In the genomic region with DNA sequence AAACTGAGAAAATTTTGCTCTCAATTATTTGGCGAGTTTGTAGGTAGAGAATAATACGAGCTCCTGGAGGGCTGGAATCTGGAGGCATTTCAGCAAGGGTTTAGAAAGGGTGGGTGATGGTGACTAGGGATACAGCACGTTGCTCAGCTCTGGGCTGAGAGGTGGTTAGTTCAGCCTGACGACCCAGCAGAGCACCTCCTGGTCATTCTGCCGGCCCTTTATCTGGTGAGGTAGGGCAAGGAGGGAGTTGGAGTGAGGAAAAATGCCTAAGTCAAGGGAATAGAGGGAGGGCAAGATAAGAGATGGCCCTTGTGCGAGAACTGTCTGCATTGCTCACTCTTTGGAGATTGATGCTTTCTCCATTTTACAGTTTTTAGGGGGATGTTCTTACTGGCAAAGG, we compare ENCODE assay signal across 1 cellular context.
TF ChIP-seq lines count a peak whose summit lies in the region.

No MANE protein-coding gene starts in this region.

TF ChIP-seq in K562, 482 proteins besides CTCF, POLR2A, EP300 and RAD21:
- TF ChIP-seq MEIS2 (IDR thresholded peaks at IDR 0.05; ENCODE audit: partially characterized antibody) = peak; percentile 14
- TF ChIP-seq, protein P1, sequence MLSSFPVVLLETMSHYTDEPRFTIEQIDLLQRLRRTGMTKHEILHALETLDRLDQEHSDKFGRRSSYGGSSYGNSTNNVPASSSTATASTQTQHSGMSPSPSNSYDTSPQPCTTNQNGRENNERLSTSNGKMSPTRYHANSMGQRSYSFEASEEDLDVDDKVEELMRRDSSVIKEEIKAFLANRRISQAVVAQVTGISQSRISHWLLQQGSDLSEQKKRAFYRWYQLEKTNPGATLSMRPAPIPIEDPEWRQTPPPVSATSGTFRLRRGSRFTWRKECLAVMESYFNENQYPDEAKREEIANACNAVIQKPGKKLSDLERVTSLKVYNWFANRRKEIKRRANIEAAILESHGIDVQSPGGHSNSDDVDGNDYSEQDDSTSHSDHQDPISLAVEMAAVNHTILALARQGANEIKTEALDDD (IDR thresholded peaks at IDR 0.05) = peak; percentile 51; the same call in 1 of the 2 replicates
- TF ChIP-seq, protein P2, sequence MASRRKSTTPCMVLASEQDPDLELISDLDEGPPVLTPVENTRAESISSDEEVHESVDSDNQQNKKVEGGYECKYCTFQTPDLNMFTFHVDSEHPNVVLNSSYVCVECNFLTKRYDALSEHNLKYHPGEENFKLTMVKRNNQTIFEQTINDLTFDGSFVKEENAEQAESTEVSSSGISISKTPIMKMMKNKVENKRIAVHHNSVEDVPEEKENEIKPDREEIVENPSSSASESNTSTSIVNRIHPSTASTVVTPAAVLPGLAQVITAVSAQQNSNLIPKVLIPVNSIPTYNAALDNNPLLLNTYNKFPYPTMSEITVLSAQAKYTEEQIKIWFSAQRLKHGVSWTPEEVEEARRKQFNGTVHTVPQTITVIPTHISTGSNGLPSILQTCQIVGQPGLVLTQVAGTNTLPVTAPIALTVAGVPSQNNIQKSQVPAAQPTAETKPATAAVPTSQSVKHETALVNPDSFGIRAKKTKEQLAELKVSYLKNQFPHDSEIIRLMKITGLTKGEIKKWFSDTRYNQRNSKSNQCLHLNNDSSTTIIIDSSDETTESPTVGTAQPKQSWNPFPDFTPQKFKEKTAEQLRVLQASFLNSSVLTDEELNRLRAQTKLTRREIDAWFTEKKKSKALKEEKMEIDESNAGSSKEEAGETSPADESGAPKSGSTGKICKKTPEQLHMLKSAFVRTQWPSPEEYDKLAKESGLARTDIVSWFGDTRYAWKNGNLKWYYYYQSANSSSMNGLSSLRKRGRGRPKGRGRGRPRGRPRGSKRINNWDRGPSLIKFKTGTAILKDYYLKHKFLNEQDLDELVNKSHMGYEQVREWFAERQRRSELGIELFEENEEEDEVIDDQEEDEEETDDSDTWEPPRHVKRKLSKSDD (conservative IDR thresholded peaks at IDR 0.05; ENCODE audit: low read length) = no peak
- TF ChIP-seq NR2F6 (CRISPR knock-in tag; IDR thresholded peaks at IDR 0.05) = no peak
- TF ChIP-seq SAP30 (IDR thresholded peaks at IDR 0.05; ENCODE audit: borderline replicate concordance, insufficient read depth, low read depth, low read length, poor library complexity, severe bottlenecking) = no peak
- TF ChIP-seq, protein P3, sequence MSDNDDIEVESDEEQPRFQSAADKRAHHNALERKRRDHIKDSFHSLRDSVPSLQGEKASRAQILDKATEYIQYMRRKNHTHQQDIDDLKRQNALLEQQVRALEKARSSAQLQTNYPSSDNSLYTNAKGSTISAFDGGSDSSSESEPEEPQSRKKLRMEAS (CRISPR knock-in tag; IDR thresholded peaks at IDR 0.05) = no peak
- no peak for TF ChIP-seq LEF1 (IDR thresholded peaks at IDR 0.05)
- no peak for TF ChIP-seq TEAD4 (IDR thresholded peaks at IDR 0.05; ENCODE audit: low read length)
- TF ChIP-seq TEAD4 (CRISPR knock-in tag; IDR thresholded peaks at IDR 0.05; ENCODE audit: borderline replicate concordance) = no peak
- TF ChIP-seq, protein P4, sequence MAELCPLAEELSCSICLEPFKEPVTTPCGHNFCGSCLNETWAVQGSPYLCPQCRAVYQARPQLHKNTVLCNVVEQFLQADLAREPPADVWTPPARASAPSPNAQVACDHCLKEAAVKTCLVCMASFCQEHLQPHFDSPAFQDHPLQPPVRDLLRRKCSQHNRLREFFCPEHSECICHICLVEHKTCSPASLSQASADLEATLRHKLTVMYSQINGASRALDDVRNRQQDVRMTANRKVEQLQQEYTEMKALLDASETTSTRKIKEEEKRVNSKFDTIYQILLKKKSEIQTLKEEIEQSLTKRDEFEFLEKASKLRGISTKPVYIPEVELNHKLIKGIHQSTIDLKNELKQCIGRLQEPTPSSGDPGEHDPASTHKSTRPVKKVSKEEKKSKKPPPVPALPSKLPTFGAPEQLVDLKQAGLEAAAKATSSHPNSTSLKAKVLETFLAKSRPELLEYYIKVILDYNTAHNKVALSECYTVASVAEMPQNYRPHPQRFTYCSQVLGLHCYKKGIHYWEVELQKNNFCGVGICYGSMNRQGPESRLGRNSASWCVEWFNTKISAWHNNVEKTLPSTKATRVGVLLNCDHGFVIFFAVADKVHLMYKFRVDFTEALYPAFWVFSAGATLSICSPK (IDR thresholded peaks at IDR 0.05; ENCODE audit: borderline replicate concordance) = no peak
- no peak for TF ChIP-seq ASH1L (IDR thresholded peaks at IDR 0.05; ENCODE audit: borderline replicate concordance, low read depth, partially characterized antibody)
- no peak for TF ChIP-seq RHOXF2B (CRISPR knock-in tag; conservative IDR thresholded peaks at IDR 0.05)
- no peak for TF ChIP-seq ZNF561 (CRISPR knock-in tag; conservative IDR thresholded peaks at IDR 0.05)
- TF ChIP-seq ZNF224 (CRISPR knock-in tag; IDR thresholded peaks at IDR 0.05) = no peak
- no peak for TF ChIP-seq MTA1 (IDR thresholded peaks at IDR 0.05; ENCODE audit: borderline replicate concordance)
- TF ChIP-seq SMARCA5 (IDR thresholded peaks at IDR 0.05) = no peak
